ENCODE assay signal across 1 cellular context in the genomic region with DNA sequence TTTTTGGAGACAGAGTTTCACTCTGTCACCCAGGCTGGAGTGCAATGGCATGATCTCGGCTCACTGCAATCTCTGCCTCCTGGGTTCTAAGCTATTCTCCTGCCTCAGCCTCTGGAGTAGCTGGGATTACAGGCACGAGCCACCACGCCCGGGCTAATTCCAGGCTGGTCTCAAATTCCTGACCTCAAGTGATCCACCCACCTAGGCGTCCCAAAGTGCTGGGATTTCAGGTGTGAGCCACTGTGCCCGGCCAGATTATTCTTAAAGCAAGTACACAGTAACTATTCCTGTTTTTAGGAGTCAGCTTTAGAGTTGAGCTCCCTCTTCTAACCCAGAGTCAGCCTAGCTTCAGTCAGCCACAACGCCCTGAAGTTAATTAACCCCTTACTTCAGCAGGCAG.
TF ChIP-seq lines count a peak whose summit lies in the region.

No MANE protein-coding gene starts in this region.

TF ChIP-seq in HepG2, 621 proteins besides CTCF, POLR2A, EP300 and RAD21:
- TF ChIP-seq ZNF652 (CRISPR knock-in tag; IDR thresholded peaks at IDR 0.05; ENCODE audit: borderline replicate concordance, low read depth) = peak; percentile 69
TF ChIP-seq in HepG2: peak in this region for 1; not testable (repeated sequence) for 620.
